Comparison of ENCODE assay signal across 5 cellular contexts in the genomic region with DNA sequence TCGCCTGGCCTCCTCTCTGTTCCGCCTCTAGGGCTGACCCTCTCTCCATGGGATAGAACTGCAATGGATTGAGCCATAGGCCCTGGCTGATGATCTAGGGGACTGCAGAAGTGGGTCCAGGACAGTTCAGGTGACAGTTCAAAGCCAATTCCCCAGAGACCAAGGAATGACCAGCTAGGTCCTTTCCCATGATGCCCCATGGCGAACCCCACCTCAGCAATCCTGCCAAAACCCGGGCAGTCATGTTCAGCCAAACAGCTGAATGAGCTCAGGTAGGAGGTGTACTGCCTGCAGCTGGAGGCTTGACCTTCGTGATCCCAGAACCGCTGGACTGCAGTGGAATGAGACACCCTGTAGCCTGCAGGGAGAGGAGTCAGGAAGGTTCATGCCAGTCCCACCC. TPM values are rescaled to one million over a fixed set of nuclear protein-coding genes. Genes with fewer than 3 reads are reported as not detected.
"Had no signal": no experiment of that assay in that cellular context is flagged by ENCODE, and none has a peak within 500 bp of the region (broad histone marks: within the 10 kb centered on the region; RNA-seq: fewer than 3 reads in every experiment).

No MANE protein-coding gene starts in this region.

RNA-seq across cellular contexts. Expression of a gene that starts 17.3 kb away (rescaled TPM):
- total RNA-seq: GM23338, H1, H9, HT-29, IMR-90 had no signal

RNA-seq across cellular contexts. Expression of a gene that starts 23.3 kb away (rescaled TPM):
- total RNA-seq: GM23338, H1, H9, HT-29, IMR-90 had no signal

RNA-seq across cellular contexts. Expression of a gene that starts 37.6 kb away (rescaled TPM):
- total RNA-seq: GM23338, H1, H9, HT-29, IMR-90 had no signal
